In the genomic region with DNA sequence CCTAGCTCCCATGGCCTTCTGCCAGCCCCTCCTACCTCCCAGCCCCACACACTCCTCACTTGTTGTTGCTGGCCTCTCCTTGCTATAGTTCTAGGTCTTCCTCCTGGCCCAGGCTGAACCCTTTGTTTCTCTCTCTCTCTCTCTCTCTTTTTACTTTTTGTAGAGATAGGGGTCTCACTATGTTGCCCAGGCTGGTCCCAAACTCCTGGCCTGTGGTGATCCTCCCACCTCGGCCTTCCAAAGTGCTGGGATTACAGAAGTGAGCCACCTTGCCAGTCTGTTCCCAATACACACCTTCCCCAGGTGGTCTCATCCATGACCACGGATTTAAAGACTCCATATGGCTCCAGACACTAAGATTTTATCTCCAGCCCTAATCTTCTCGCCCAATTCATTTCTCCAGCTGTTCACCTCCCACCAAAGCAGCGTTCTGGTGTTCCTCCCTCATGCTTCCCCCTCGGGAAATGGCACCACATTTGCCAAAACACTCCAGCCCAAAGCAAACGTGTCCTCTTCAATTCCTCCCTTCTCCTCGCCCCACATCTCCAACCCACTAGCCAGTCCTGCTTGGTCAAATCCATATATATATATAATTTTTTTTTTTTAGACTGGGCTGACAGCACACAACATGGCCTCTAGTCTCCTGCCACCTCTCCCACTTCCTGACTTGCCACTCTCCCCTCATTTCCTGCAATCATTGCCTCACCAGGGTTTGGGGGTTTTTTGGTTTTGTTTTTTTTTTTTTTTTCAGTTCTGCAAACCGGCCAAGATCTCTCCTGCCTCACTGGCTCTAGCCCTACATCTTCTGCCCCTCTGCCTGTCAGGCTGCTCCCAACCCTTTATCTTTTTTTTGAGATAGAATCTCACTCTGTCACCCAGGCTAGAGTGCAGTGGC, we compare ENCODE assay signal across 12 cellular contexts.
DNase-seq lines count a peak whose midpoint lies in the region; ATAC-seq and TF ChIP-seq lines count a peak whose summit lies in the region.
"Had no signal": no experiment of that assay in that cellular context is flagged by ENCODE, and none has a peak within 500 bp of the region (broad histone marks: within the 10 kb centered on the region; RNA-seq: fewer than 3 reads in every experiment).

No MANE protein-coding gene starts in this region.

- DNase-seq in activated CD8-positive, alpha-beta memory T cell treated with anti-CD3 and anti-CD28 coated beads, Interleukin-2, amount 10 ng/mL, durations not matched to agents 7 days and 5 days, result peak; percentile 67
- no peak for DNase-seq in activated CD8-positive, alpha-beta memory T cell treated with anti-CD3 and anti-CD28 coated beads for 24 hours
- DNase-seq in osteoblast (ENCODE audit: insufficient read length, low spot score, missing footprints) (peak; percentile 54), Ammon's horn (ENCODE audit: low spot score) (no peak), H7 (no peak), SHP77 (lab: John Stamatoyannopoulos, UW) (no peak)
- DNase-seq: amniotic stem cell, mesenchymal stem cell, NCI-H2081 treated with DMSO at 0.1 percent for 48 hours had no signal

- H3K36me3 Mint-ChIP-seq in activated CD8-positive, alpha-beta memory T cell treated with anti-CD3 and anti-CD28 coated beads, Interleukin-2, amount 10 ng/mL, durations not matched to agents 7 days and 5 days, result no peaks in the 10 kb centered on the region
- H3K36me3 Mint-ChIP-seq in T-helper 1 cell treated with Interleukin-12 subunit alpha and Interleukin-12 subunit beta and Interleukin-4 antibody, amounts not matched to agents 30 μg/mL and 1 μg/mL, for 36 hours (ENCODE audit: low read depth), result no peaks in the 10 kb centered on the region

- H3K27me3 ChIP-seq in osteoblast (ENCODE audit: insufficient read depth, low read length) (peaks cover 57% of the 10 kb centered on the region), H7 (ENCODE audit: control insufficient read depth, insufficient read depth, low read length) (peaks cover 12% of the 10 kb centered on the region; the same call in 1 of the 2 replicates)

- H3K27ac ChIP-seq in osteoblast (ENCODE audit: low read depth, low read length), result no peak overlapping the region
- H3K27ac ChIP-seq: thoracic aorta had no signal

- TF ChIP-seq CTCF in osteoblast (IDR thresholded peaks at IDR 0.05; ENCODE audit: extremely low read depth, low read depth, low read length), result no peak

- H3K27me3 Mint-ChIP-seq in activated CD8-positive, alpha-beta memory T cell treated with anti-CD3 and anti-CD28 coated beads, Interleukin-2, amount 10 ng/mL, durations not matched to agents 7 days and 5 days, result peaks cover 53% of the 10 kb centered on the region
- peaks cover 61% of the 10 kb centered on the region for H3K27me3 Mint-ChIP-seq in T-helper 1 cell treated with Interleukin-12 subunit alpha and Interleukin-12 subunit beta and Interleukin-4 antibody, amounts not matched to agents 30 μg/mL and 1 μg/mL, for 36 hours (ENCODE audit: low read depth)

- H3K9me3 Mint-ChIP-seq in activated CD8-positive, alpha-beta memory T cell treated with anti-CD3 and anti-CD28 coated beads, Interleukin-2, amount 10 ng/mL, durations not matched to agents 7 days and 5 days (ENCODE audit: low read depth), result no peaks in the 10 kb centered on the region
- H3K9me3 Mint-ChIP-seq in T-helper 1 cell treated with Interleukin-12 subunit alpha and Interleukin-12 subunit beta and Interleukin-4 antibody, amounts not matched to agents 30 μg/mL and 1 μg/mL, for 36 hours, result no peaks in the 10 kb centered on the region

- CTCF ChIA-PET in activated CD8-positive, alpha-beta memory T cell treated with anti-CD3 and anti-CD28 coated beads, Interleukin-2, amount 10 ng/mL, durations not matched to agents 7 days and 5 days (lab: Charles Lee), result interaction anchor here (1.3 to 3.2 kb wide), 2 partner anchors 15 kb away, joined by 3 to 12 read pairs; no protein-coding TSS in a partner anchor

- H3K4me1 ChIP-seq in osteoblast (ENCODE audit: insufficient read depth, low read length), result peaks cover 4% of the 10 kb centered on the region

- H3K4me3 Mint-ChIP-seq in activated CD8-positive, alpha-beta memory T cell treated with anti-CD3 and anti-CD28 coated beads, Interleukin-2, amount 10 ng/mL, durations not matched to agents 7 days and 5 days, result no peak overlapping the region
- peak overlapping the region; percentile 60 for H3K4me3 Mint-ChIP-seq in T-helper 1 cell treated with Interleukin-12 subunit alpha and Interleukin-12 subunit beta and Interleukin-4 antibody, amounts not matched to agents 30 μg/mL and 1 μg/mL, for 36 hours

- H3K79me2 ChIP-seq in osteoblast (ENCODE audit: insufficient read depth, low read length), result no peaks in the 10 kb centered on the region

- no peak overlapping the region for H2AFZ ChIP-seq in osteoblast (ENCODE audit: low read length)

- H3K4me2 ChIP-seq in osteoblast (ENCODE audit: insufficient read depth, low read length), result no peak overlapping the region

- no peaks in the 10 kb centered on the region for H3K9me3 ChIP-seq in osteoblast (ENCODE audit: low read depth, low read length)
- H3K9me3 ChIP-seq: thoracic aorta had no signal

- peak; percentile 78 for ATAC-seq in activated CD8-positive, alpha-beta memory T cell treated with anti-CD3 and anti-CD28 coated beads, Interleukin-2, amount 10 ng/mL, durations not matched to agents 7 days and 5 days
- ATAC-seq in HG03135 (IDR thresholded peaks at IDR 0.05; ENCODE audit: unreplicated experiment), result peak; percentile 57

- H3K27ac Mint-ChIP-seq in activated CD8-positive, alpha-beta memory T cell treated with anti-CD3 and anti-CD28 coated beads, Interleukin-2, amount 10 ng/mL, durations not matched to agents 7 days and 5 days, result peak overlapping the region; percentile 73
- peak overlapping the region; percentile 72 for H3K27ac Mint-ChIP-seq in T-helper 1 cell treated with Interleukin-12 subunit alpha and Interleukin-12 subunit beta and Interleukin-4 antibody, amounts not matched to agents 30 μg/mL and 1 μg/mL, for 36 hours

- peaks cover 37% of the 10 kb centered on the region for H3K4me1 Mint-ChIP-seq in activated CD8-positive, alpha-beta memory T cell treated with anti-CD3 and anti-CD28 coated beads, Interleukin-2, amount 10 ng/mL, durations not matched to agents 7 days and 5 days
- peaks cover 35% of the 10 kb centered on the region for H3K4me1 Mint-ChIP-seq in T-helper 1 cell treated with Interleukin-12 subunit alpha and Interleukin-12 subunit beta and Interleukin-4 antibody, amounts not matched to agents 30 μg/mL and 1 μg/mL, for 36 hours (ENCODE audit: low read depth)

- H3K4me3 ChIP-seq in osteoblast (ENCODE audit: insufficient read depth, low read length), result no peak overlapping the region
- no peak overlapping the region for H3K4me3 ChIP-seq in H7 (ENCODE audit: insufficient read depth, low read depth, low read length)
- H3K4me3 ChIP-seq: thoracic aorta had no signal

- H3K36me3 ChIP-seq in osteoblast (ENCODE audit: insufficient read depth, low read length) (no peaks in the 10 kb centered on the region), H7 (replicated peaks; ENCODE audit: control insufficient read depth, insufficient read depth, low read length) (no peaks in the 10 kb centered on the region)
- H3K36me3 ChIP-seq: thoracic aorta had no signal

- no peaks in the 10 kb centered on the region for H4K20me1 ChIP-seq in osteoblast (ENCODE audit: insufficient read depth, low read length)

Comparison
In these comparisons a context has a peak if more than half of its experiments do, and no peak if none do; other contexts are left out.
1. DNase-seq: peak in activated CD8-positive, alpha-beta memory T cell treated with anti-CD3 and anti-CD28 coated beads, Interleukin-2, amount 10 ng/mL, durations not matched to agents 7 days and 5 days (single experiment) and osteoblast (single experiment); none in activated CD8-positive, alpha-beta memory T cell treated with anti-CD3 and anti-CD28 coated beads for 24 hours (single experiment), Ammon's horn (single experiment), H7 (single experiment) and SHP77 (0 of 2).